In genomic region chr5:149804478-149805450, GRCh38 we compare ENCODE assay signal across 10 cellular contexts.
DNase-seq lines count a peak whose midpoint lies in the region; ATAC-seq and TF ChIP-seq lines count a peak whose summit lies in the region.
"Had no signal": no experiment of that assay in that cellular context is flagged by ENCODE, and none has a peak within 500 bp of the region (broad histone marks: within the 10 kb centered on the region; RNA-seq: fewer than 3 reads in every experiment).

No MANE protein-coding gene starts in this region.

- peak overlapping the region; percentile 59 for H3K27ac ChIP-seq in BLaER1
- H3K27ac ChIP-seq in mucosa of rectum (ENCODE audit: low read depth in 2 of 2, low read length in 2 of 2): peak overlapping the region; percentile 17 to 25

- CTCF ChIA-PET in HEK293T (lab: Yijun Ruan, JAX): no interaction called here

- DNase-seq in NCI-H69 (lab: John Stamatoyannopoulos, UW): peak; percentile 33
- no peak for DNase-seq in NCI-H345 treated with DMSO at 0.1 percent for 48 hours (lab: John Stamatoyannopoulos, UW; ENCODE audit: unreplicated experiment)
- no peak for DNase-seq in SHP77 (lab: John Stamatoyannopoulos, UW)
- DNase-seq in HEK293T (ENCODE audit: extremely low spot score): no peak
- DNase-seq: activated CD8-positive, alpha-beta memory T cell treated with anti-CD3 and anti-CD28 coated beads, Interleukin-2, amount 50 U/mL, for 48 hours had no signal

- peaks cover 87% of the 10 kb centered on the region for H4K20me1 ChIP-seq in BLaER1

- POLR2A ChIA-PET in HEK293T (lab: Yijun Ruan, JAX): interaction anchor here (1.1 kb wide), 1 partner anchor 73 kb away, joined by 3 read pairs; no protein-coding TSS in a partner anchor

- H3K4me1 ChIP-seq in BLaER1 (peaks cover 86% of the 10 kb centered on the region), mucosa of rectum (ENCODE audit: control insufficient read depth in 2 of 2, insufficient read depth in 2 of 2, low read length in 2 of 2) (peaks cover 17 to 24% of the 10 kb centered on the region in 2 donors)

- H3K9ac ChIP-seq in BLaER1 (peak overlapping the region; percentile 16; the same call in 1 of the 2 replicates), mucosa of rectum (ENCODE audit: low read depth in 1 of 2, low read length in 2 of 2) (no peak overlapping the region)

- no peaks in the 10 kb centered on the region for H3K36me3 ChIP-seq in BLaER1
- no peaks in the 10 kb centered on the region for H3K36me3 ChIP-seq in mucosa of rectum (ENCODE audit: control insufficient read depth in 2 of 2, insufficient read depth in 2 of 2, low read length in 2 of 2)

- H3K4me3 ChIP-seq in BLaER1 (no peak overlapping the region), mucosa of rectum (ENCODE audit: low read length in 2 of 2) (no peak overlapping the region)
- H3K4me3 ChIP-seq: testis had no signal

- H3K9me3 ChIP-seq in BLaER1 (no peaks in the 10 kb centered on the region), mucosa of rectum (ENCODE audit: control insufficient read depth in 2 of 2, low read length in 2 of 2) (no peaks in the 10 kb centered on the region)
- H3K9me3 ChIP-seq: testis had no signal

- H3K27me3 ChIP-seq in BLaER1: no peaks in the 10 kb centered on the region
- no peaks in the 10 kb centered on the region for H3K27me3 ChIP-seq in mucosa of rectum (ENCODE audit: control insufficient read depth in 2 of 2, insufficient read depth in 2 of 2, low read length in 2 of 2)
- H3K27me3 ChIP-seq: testis had no signal

- peak; percentile 30 for ATAC-seq in GM18909 (IDR thresholded peaks at IDR 0.05; ENCODE audit: poor library complexity, unreplicated experiment)
- ATAC-seq in HG03521 (IDR thresholded peaks at IDR 0.05; ENCODE audit: unreplicated experiment): no peak

- H3K4me2 ChIP-seq in BLaER1: peak overlapping the region; percentile 83

TF ChIP-seq in HEK293T, 16 proteins besides CTCF, POLR2A, EP300 and RAD21:
- TF ChIP-seq, protein P1, sequence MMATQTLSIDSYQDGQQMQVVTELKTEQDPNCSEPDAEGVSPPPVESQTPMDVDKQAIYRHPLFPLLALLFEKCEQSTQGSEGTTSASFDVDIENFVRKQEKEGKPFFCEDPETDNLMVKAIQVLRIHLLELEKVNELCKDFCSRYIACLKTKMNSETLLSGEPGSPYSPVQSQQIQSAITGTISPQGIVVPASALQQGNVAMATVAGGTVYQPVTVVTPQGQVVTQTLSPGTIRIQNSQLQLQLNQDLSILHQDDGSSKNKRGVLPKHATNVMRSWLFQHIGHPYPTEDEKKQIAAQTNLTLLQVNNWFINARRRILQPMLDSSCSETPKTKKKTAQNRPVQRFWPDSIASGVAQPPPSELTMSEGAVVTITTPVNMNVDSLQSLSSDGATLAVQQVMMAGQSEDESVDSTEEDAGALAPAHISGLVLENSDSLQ (IDR thresholded peaks at IDR 0.05): no peak
- TF ChIP-seq L3MBTL2 (conservative IDR thresholded peaks at IDR 0.05): no peak
- TF ChIP-seq ELF4 (IDR thresholded peaks at IDR 0.05): no peak
- TF ChIP-seq CTBP1 (IDR thresholded peaks at IDR 0.05; ENCODE audit: borderline replicate concordance): no peak
- no peak for TF ChIP-seq HDGF (IDR thresholded peaks at IDR 0.05; ENCODE audit: borderline replicate concordance)
- no peak for TF ChIP-seq SP1 (IDR thresholded peaks at IDR 0.05)
